8 cellular contexts compared by ENCODE assay signal in the genomic region with DNA sequence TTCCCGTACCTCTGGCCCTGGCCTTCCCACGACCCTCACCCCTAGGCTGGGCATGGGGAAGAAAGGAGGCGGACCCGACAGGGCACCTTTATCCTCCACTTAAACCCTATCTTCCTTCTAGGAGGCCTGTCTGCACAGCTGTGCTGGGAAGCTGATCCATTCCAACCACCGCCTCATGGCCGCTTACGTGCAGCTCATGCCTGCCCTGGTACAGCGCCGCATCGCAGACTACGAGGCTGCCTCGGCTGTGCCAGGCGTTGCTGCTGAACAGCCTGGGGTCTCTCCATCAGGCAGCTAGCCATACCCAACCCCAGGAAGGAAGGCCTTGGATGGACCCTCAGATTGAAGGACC. TPM values are rescaled to one million over a fixed set of nuclear protein-coding genes. Genes with fewer than 3 reads are reported as not detected.
DNase-seq lines count a peak whose midpoint lies in the region; ATAC-seq, FAIRE-seq and TF ChIP-seq lines count a peak whose summit lies in the region.

No MANE protein-coding gene starts in this region.

- no peak for TF ChIP-seq RAD21 in A549 (conservative IDR thresholded peaks at IDR 0.05 in 1 of 2, IDR thresholded peaks at IDR 0.05 in 1 of 2)

- peak overlapping the region; percentile 90 for H3K4me3 ChIP-seq in A549
- peak overlapping the region; percentile 91 for H3K4me3 ChIP-seq in left ventricle myocardium inferior
- peak overlapping the region; percentile 66 to 72 for H3K4me3 ChIP-seq in small intestine (ENCODE audit: low read depth in 1 of 2, low read length in 2 of 2)

- no peak for DNase-seq in A549 (ENCODE audit: low read depth in 1 of 2, low spot score in 1 of 2)
- DNase-seq in activated CD4-positive, alpha-beta memory T cell treated with anti-CD3 and anti-CD28 coated beads for 36 hours, result no peak
- no peak for DNase-seq in left ventricle myocardium inferior
- no peak for DNase-seq in small intestine
- DNase-seq in NCI-H1436 treated with DMSO at 0.1 percent for 48 hours (lab: John Stamatoyannopoulos, UW), result no peak
- no peak for DNase-seq in KBM-7
- DNase-seq in NCI-H1092 (lab: John Stamatoyannopoulos, UW), result no peak

- no peaks in the 10 kb centered on the region for H3K9me3 Mint-ChIP-seq in activated CD4-positive, alpha-beta memory T cell treated with anti-CD3 and anti-CD28 coated beads for 36 hours

- in situ Hi-C loops in KBM-7 (cut with MboI; ENCODE audit: low pct_unique_long_range_greater_than_20kb, low sequenced_read_pairs), result no loop called here

- H3K27me3 ChIP-seq in left ventricle myocardium inferior (ENCODE audit: low read depth), result no peaks in the 10 kb centered on the region
- H3K27me3 ChIP-seq in small intestine (ENCODE audit: control insufficient read depth in 2 of 2, insufficient read depth in 2 of 2, low read length in 2 of 2), result no peaks in the 10 kb centered on the region

- H3K27ac ChIP-seq in A549, result peak overlapping the region; percentile 84 to 94
- H3K27ac ChIP-seq in left ventricle myocardium inferior (replicated peaks), result peak overlapping the region; percentile 93
- peak overlapping the region; percentile 50 to 98 for H3K27ac ChIP-seq in small intestine (ENCODE audit: low read depth in 1 of 2, low read length in 1 of 2)

- H3K4me2 ChIP-seq in A549, result peak overlapping the region; percentile 98

- POLR2A ChIA-PET in A549 (lab: Yijun Ruan, JAX), result interaction anchor here (0.8 to 1.8 kb wide), 8 partner anchors 8 to 201 kb away, joined by 3 to 18 read pairs (median 6); a partner anchor contains a TSS
- POLR2A ChIA-PET in activated CD4-positive, alpha-beta memory T cell treated with anti-CD3 and anti-CD28 coated beads for 36 hours (lab: Charles Lee), result interaction anchor here (0.6 to 2.3 kb wide), 11 partner anchors 8 to 264 kb away, joined by 3 to 14 read pairs (median 4); a partner anchor contains a TSS

- no peak for TF ChIP-seq EP300 in A549 (IDR thresholded peaks at IDR 0.05)

- ATAC-seq in A549 (peak; percentile 12 to 47; a peak in 4 of 6 replicates), GM21515 (IDR thresholded peaks at IDR 0.05; ENCODE audit: unreplicated experiment) (peak; percentile 1)

- H3K4me3 Mint-ChIP-seq in activated CD4-positive, alpha-beta memory T cell treated with anti-CD3 and anti-CD28 coated beads for 36 hours, result peak overlapping the region; percentile 91

- TF ChIP-seq POLR2A in A549 (IDR thresholded peaks at IDR 0.05; ENCODE audit: low read length), result no peak

- H3K9me3 ChIP-seq in A549 (no peaks in the 10 kb centered on the region), left ventricle myocardium inferior (replicated peaks) (no peaks in the 10 kb centered on the region), small intestine (ENCODE audit: control insufficient read depth, low read depth) (no peaks in the 10 kb centered on the region)

- intact Hi-C loops in activated CD4-positive, alpha-beta memory T cell treated with anti-CD3 and anti-CD28 coated beads for 36 hours (cut with micrococcal nuclease), result loop anchor here (1.0 to 5.0 kb wide), 7 partner anchors 63 to 265 kb away; a partner anchor contains a TSS
- intact Hi-C loops in left ventricle myocardium inferior (cut with micrococcal nuclease), result no loop called here

- no peak for FAIRE-seq in A549 (lab: Jason Lieb, UNC)
- FAIRE-seq in small intestine (lab: Jason Lieb, UNC), result no peak

- CTCF ChIA-PET in A549 (lab: Yijun Ruan, JAX), result interaction anchor here (0.6 to 2.4 kb wide), 8 partner anchors 16 to 221 kb away, joined by 3 to 12 read pairs (median 3); a partner anchor contains a TSS
- CTCF ChIA-PET in activated CD4-positive, alpha-beta memory T cell treated with anti-CD3 and anti-CD28 coated beads for 36 hours (lab: Charles Lee), result interaction anchor here (0.8 to 3.6 kb wide), 13 partner anchors 24 to 273 kb away, joined by 3 to 25 read pairs (median 4); a partner anchor contains a TSS

- H3K4me1 ChIP-seq in A549 (peaks cover 21% of the 10 kb centered on the region), left ventricle myocardium inferior (peaks cover 38% of the 10 kb centered on the region), small intestine (ENCODE audit: control insufficient read depth in 2 of 2, insufficient read depth in 1 of 2, low read depth in 1 of 2, low read length in 1 of 2) (peaks cover 1 to 15% of the 10 kb centered on the region in 2 donors)

- H3K36me3 ChIP-seq in left ventricle myocardium inferior, result peaks cover 68% of the 10 kb centered on the region
- H3K36me3 ChIP-seq in small intestine (ENCODE audit: control insufficient read depth in 2 of 2, insufficient read depth in 2 of 2, low read length in 2 of 2), result peaks cover 0 to 3% of the 10 kb centered on the region in 2 donors

- peaks cover 33% of the 10 kb centered on the region for H3K36me3 Mint-ChIP-seq in activated CD4-positive, alpha-beta memory T cell treated with anti-CD3 and anti-CD28 coated beads for 36 hours

- H3K27ac Mint-ChIP-seq in activated CD4-positive, alpha-beta memory T cell treated with anti-CD3 and anti-CD28 coated beads for 36 hours, result peak overlapping the region; percentile 96

- no peaks in the 10 kb centered on the region for H3K27me3 Mint-ChIP-seq in activated CD4-positive, alpha-beta memory T cell treated with anti-CD3 and anti-CD28 coated beads for 36 hours

- peaks cover 35% of the 10 kb centered on the region for H3K4me1 Mint-ChIP-seq in activated CD4-positive, alpha-beta memory T cell treated with anti-CD3 and anti-CD28 coated beads for 36 hours (ENCODE audit: low read depth)

- WGBS in A549 (ENCODE audit: missing lambda C conversion rate), result 2% methylated on average over 9 of the region's 13 CpGs
- WGBS in small intestine, 3 donors, result 1 to 5% (median 2%) methylated on average over 13 of the region's 13 CpGs

- TF ChIP-seq CTCF in A549 (IDR thresholded peaks at IDR 0.05) (no peak), left ventricle myocardium inferior (IDR thresholded peaks at IDR 0.05; ENCODE audit: borderline replicate concordance) (no peak)

TF ChIP-seq in A549, 52 proteins besides CTCF, POLR2A, EP300 and RAD21 (continues in another document):
- TF ChIP-seq, protein P1, sequence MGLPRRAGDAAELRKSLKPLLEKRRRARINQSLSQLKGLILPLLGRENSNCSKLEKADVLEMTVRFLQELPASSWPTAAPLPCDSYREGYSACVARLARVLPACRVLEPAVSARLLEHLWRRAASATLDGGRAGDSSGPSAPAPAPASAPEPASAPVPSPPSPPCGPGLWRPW (IDR thresholded peaks at IDR 0.05), result no peak
- TF ChIP-seq MYC (IDR thresholded peaks at IDR 0.05; ENCODE audit: borderline replicate concordance, low read length) (no peak), BHLHE40 (IDR thresholded peaks at IDR 0.05; ENCODE audit: low read depth, low read length) (no peak), HOXA7 (CRISPR knock-in tag; IDR thresholded peaks at IDR 0.05) (no peak), FOSL2 (IDR thresholded peaks at IDR 0.05) (no peak), FOSL2 (CRISPR knock-in tag; IDR thresholded peaks at IDR 0.05) (no peak)

RNA-seq across cellular contexts. Expression of a gene that starts 0.6 kb away (rescaled TPM):
- polyA plus RNA-seq in A549 (2011; rRNA removed) (31.6 and 35.6 TPM in 2 replicates), A549 (2017; fragmentation: RNase III; extraction: RNeasy Plus Mini Kit Qiagen cat#74134 plus additional on column Dnase treatment) (20.6 to 24.4 TPM (median 22.0 TPM) in 3 replicates), small intestine (10 to 100 TPM; 15.9 to 29.0 (median 18.9) TPM)
- 33.3 and 34.7 TPM in 2 replicates for polyA plus RNA-seq in A549 (2012; cell fraction: cytosol; rRNA removed)
- polyA plus RNA-seq in A549 (2012; cell fraction: nucleus; rRNA removed), result 24.3 and 29.1 TPM in 2 replicates
- 22.3 and 46.1 TPM in 2 replicates for polyA minus RNA-seq in A549 (2011; rRNA and poly(A)+ RNA removed)
- 10 to 100 TPM; 40.2 to 41.3 TPM for total RNA-seq in activated CD4-positive, alpha-beta memory T cell treated with anti-CD3 and anti-CD28 coated beads for 36 hours
- total RNA-seq in left ventricle myocardium inferior, result 17.9 TPM

RNA-seq across cellular contexts. Expression of a gene that starts 0.8 kb away (rescaled TPM):
- polyA plus RNA-seq in A549 (2011; rRNA removed), result 87.9 and 88.5 TPM in 2 replicates
- polyA plus RNA-seq in A549 (2012; cell fraction: cytosol; rRNA removed), result 66.8 and 75.5 TPM in 2 replicates
- 112 and 114 TPM in 2 replicates for polyA plus RNA-seq in A549 (2012; cell fraction: nucleus; rRNA removed)
- 68.7 to 80.0 TPM (median 79.2 TPM) in 3 replicates for polyA plus RNA-seq in A549 (2017; fragmentation: RNase III; extraction: RNeasy Plus Mini Kit Qiagen cat#74134 plus additional on column Dnase treatment)
- 66.9 and 74.9 TPM in 2 replicates for polyA minus RNA-seq in A549 (2011; rRNA and poly(A)+ RNA removed)
- 10 to 100 TPM; 35.1 to 37.8 TPM for total RNA-seq in activated CD4-positive, alpha-beta memory T cell treated with anti-CD3 and anti-CD28 coated beads for 36 hours
- 16.1 TPM for total RNA-seq in left ventricle myocardium inferior
- 10 to 100 TPM; 48.5 to 67.8 (median 60.4) TPM for polyA plus RNA-seq in small intestine

RNA-seq across cellular contexts. Expression of a gene that starts 8.2 kb away (rescaled TPM):
- polyA plus RNA-seq in A549 (2011; rRNA removed), result 10.0 and 11.3 TPM in 2 replicates
- polyA plus RNA-seq in A549 (2012; cell fraction: cytosol; rRNA removed), result 14.2 and 15.4 TPM in 2 replicates
- polyA plus RNA-seq in A549 (2012; cell fraction: nucleus; rRNA removed), result 81.0 and 86.4 TPM in 2 replicates
- polyA plus RNA-seq in A549 (2017; fragmentation: RNase III; extraction: RNeasy Plus Mini Kit Qiagen cat#74134 plus additional on column Dnase treatment), result 17.5 to 19.8 TPM (median 19.6 TPM) in 3 replicates
- 9.8 and 13.2 TPM in 2 replicates for polyA minus RNA-seq in A549 (2011; rRNA and poly(A)+ RNA removed)
- 1 to 10 TPM; 6.4 to 8.0 TPM for total RNA-seq in activated CD4-positive, alpha-beta memory T cell treated with anti-CD3 and anti-CD28 coated beads for 36 hours
- 9.0 TPM for total RNA-seq in left ventricle myocardium inferior
- 10 to 100 TPM; 11.0 to 96.4 (median 49.7) TPM for polyA plus RNA-seq in small intestine

RNA-seq across cellular contexts. Expression of a gene that starts 15.2 kb away (rescaled TPM):
- polyA plus RNA-seq in A549 (2011; rRNA removed) (8.6 and 12.7 TPM in 2 replicates), A549 (2017; fragmentation: RNase III; extraction: RNeasy Plus Mini Kit Qiagen cat#74134 plus additional on column Dnase treatment) (5.4 to 7.6 TPM (median 6.8 TPM) in 3 replicates), small intestine (10 to 100 TPM in 1 of 3 donors, 1 to 10 TPM in 2; 4.0 to 10.5 (median 8.4) TPM)
- 3.9 and 4.8 TPM in 2 replicates for polyA plus RNA-seq in A549 (2012; cell fraction: cytosol; rRNA removed)
- 56.8 and 58.6 TPM in 2 replicates for polyA plus RNA-seq in A549 (2012; cell fraction: nucleus; rRNA removed)
- 33.0 and 36.1 TPM in 2 replicates for polyA minus RNA-seq in A549 (2011; rRNA and poly(A)+ RNA removed)
- 10 to 100 TPM; 18.6 to 20.3 TPM for total RNA-seq in activated CD4-positive, alpha-beta memory T cell treated with anti-CD3 and anti-CD28 coated beads for 36 hours
- total RNA-seq in left ventricle myocardium inferior, result 4.4 TPM

RNA-seq across cellular contexts. Expression of a gene that starts 41.1 kb away (rescaled TPM):
- polyA plus RNA-seq in A549 (2011; rRNA removed), result 0.66 and 1.5 TPM in 2 replicates
- 0.36 and 0.44 TPM in 2 replicates for polyA plus RNA-seq in A549 (2012; cell fraction: cytosol; rRNA removed)
- 3.1 and 5.6 TPM in 2 replicates for polyA plus RNA-seq in A549 (2012; cell fraction: nucleus; rRNA removed)
- 0.35 to 0.70 TPM (median 0.57 TPM) in 3 replicates for polyA plus RNA-seq in A549 (2017; fragmentation: RNase III; extraction: RNeasy Plus Mini Kit Qiagen cat#74134 plus additional on column Dnase treatment)
- polyA minus RNA-seq in A549 (2011; rRNA and poly(A)+ RNA removed), result 2.3 and 2.6 TPM in 2 replicates
- under 1 TPM in 1 of 2 experiments, not detected in 1; 0.56 TPM for total RNA-seq in activated CD4-positive, alpha-beta memory T cell treated with anti-CD3 and anti-CD28 coated beads for 36 hours
- 0.44 TPM for total RNA-seq in left ventricle myocardium inferior
- 1 to 10 TPM in 2 of 3 donors, under 1 TPM in 1; 0.85 to 5.7 (median 4.5) TPM for polyA plus RNA-seq in small intestine
